Comparison of ENCODE assay signal across 21 cellular contexts in the genomic region with DNA sequence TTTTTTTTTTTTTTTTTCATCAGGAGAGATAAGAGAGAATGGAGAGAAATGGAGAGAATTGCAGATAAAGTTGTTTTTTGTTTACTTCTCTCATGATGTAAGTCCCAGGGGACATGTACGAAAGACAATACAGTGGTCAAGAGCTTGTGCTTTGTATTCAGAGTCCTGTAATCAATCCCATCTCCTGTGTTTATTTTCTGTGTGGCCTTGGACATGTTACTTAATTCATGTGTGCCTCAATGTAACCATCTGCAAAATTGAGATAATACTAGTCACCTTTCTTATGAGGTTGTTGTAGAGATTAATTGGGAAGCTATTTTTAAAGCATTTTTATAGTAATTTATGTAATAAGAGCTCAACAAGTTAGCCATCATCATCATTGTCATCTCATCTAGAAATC.
"Had no signal": no experiment of that assay in that cellular context is flagged by ENCODE, and none has a peak within 500 bp of the region (broad histone marks: within the 10 kb centered on the region; RNA-seq: fewer than 3 reads in every experiment).

No MANE protein-coding gene starts in this region.

- H3K4me3 Mint-ChIP-seq: activated T-helper 17 cell treated with anti-CD3 and anti-CD28 coated beads, Interleukin-2, amount 50 U/mL, for 72 hours; endodermal cell; natural killer cell; type B pancreatic cell had no signal

- H3K4me1 Mint-ChIP-seq: activated T-helper 17 cell treated with anti-CD3 and anti-CD28 coated beads, Interleukin-2, amount 50 U/mL, for 72 hours; natural killer cell had no signal

- H3K27ac ChIP-seq: breast epithelium, left lung, neutrophil, suprapubic skin had no signal

- H3K9me3 Mint-ChIP-seq: type B pancreatic cell had no signal

- H3K27me3 ChIP-seq: breast epithelium, dorsolateral prefrontal cortex, left lung, neutrophil, suprapubic skin had no signal

- H3K36me3 Mint-ChIP-seq: natural killer cell, type B pancreatic cell had no signal

- H3K27me3 Mint-ChIP-seq: type B pancreatic cell had no signal

- H3K9me3 ChIP-seq: breast epithelium, left lung, neutrophil, suprapubic skin had no signal

- ATAC-seq: activated CD4-positive, CD25-positive, alpha-beta regulatory T cell treated with anti-CD3 and anti-CD28 coated beads, Interleukin-2, amount 50 U/mL, for 24 hours; activated T-helper 17 cell treated with anti-CD3 and anti-CD28 coated beads, Interleukin-2, amount 50 U/mL, for 72 hours; left lung; natural killer cell had no signal

- H3K27ac Mint-ChIP-seq: activated T-helper 17 cell treated with anti-CD3 and anti-CD28 coated beads, Interleukin-2, amount 50 U/mL, for 72 hours; endodermal cell; natural killer cell; type B pancreatic cell had no signal

- H3K36me3 ChIP-seq: breast epithelium, left lung, neutrophil, suprapubic skin had no signal

- H3K4me3 ChIP-seq: breast epithelium, left lung, suprapubic skin had no signal

- DNase-seq: activated CD4-positive, alpha-beta T cell treated with anti-CD3 and anti-CD28 coated beads, Interleukin-2, amount 50 U/mL, for 48 hours; activated naive CD4-positive, alpha-beta T cell treated with Interleukin-2 at 50 U/mL for 16 hours; aorta; dorsolateral prefrontal cortex; endodermal cell; erythroblast; islet precursor cell; left lung; mesenchymal stem cell; natural killer cell; posterior cingulate gyrus; stimulated activated CD4-positive, alpha-beta T cell treated with anti-CD3 and anti-CD28 coated beads, Interleukin-15, amount 100 ng/mL, for 24 hours; stimulated activated CD4-positive, alpha-beta T cell treated with anti-CD3 and anti-CD28 coated beads, Interleukin-4, amount 100 ng/mL, for 1 hour; stimulated activated naive CD4-positive, alpha-beta T cell treated with Interleukin-2 at 50 U/mL for 16 hours; T-helper 9 cell had no signal
